In genomic region chrX:38717871-38718270, GRCh38 we compare ENCODE assay signal across 10 cellular contexts.
DNase-seq lines count a peak whose midpoint lies in the region; ATAC-seq, FAIRE-seq and TF ChIP-seq lines count a peak whose summit lies in the region.
"Had no signal": no experiment of that assay in that cellular context is flagged by ENCODE, and none has a peak within 500 bp of the region (broad histone marks: within the 10 kb centered on the region; RNA-seq: fewer than 3 reads in every experiment).

No MANE protein-coding gene starts in this region.

- no peaks in the 10 kb centered on the region for H4K20me1 ChIP-seq in MM.1S (ENCODE audit: insufficient read depth, low read length)

- TF ChIP-seq CTCF in MM.1S (IDR thresholded peaks at IDR 0.05; ENCODE audit: low read length) (peak; percentile 45), bronchial epithelial cell (IDR thresholded peaks at IDR 0.05; ENCODE audit: insufficient read depth, low read length, severe bottlenecking) (peak; percentile 41)

- ATAC-seq in GM21619 (IDR thresholded peaks at IDR 0.05; ENCODE audit: unreplicated experiment) (no peak), HG03469 (IDR thresholded peaks at IDR 0.05; ENCODE audit: unreplicated experiment) (no peak)
- ATAC-seq: mucosa of descending colon had no signal

- H3K27me3 ChIP-seq in MM.1S (replicated peaks; ENCODE audit: insufficient read depth, low read length), result no peaks in the 10 kb centered on the region
- H3K27me3 ChIP-seq in bronchial epithelial cell (ENCODE audit: control insufficient read depth, insufficient read depth, low read length), result no peaks in the 10 kb centered on the region

- H3K4me3 ChIP-seq in MM.1S (ENCODE audit: low read length) (no peak overlapping the region), bronchial epithelial cell (ENCODE audit: low read depth, low read length) (no peak overlapping the region)
- H3K4me3 ChIP-seq: mucosa of descending colon had no signal

- DNase-seq in NCI-H82 (lab: John Stamatoyannopoulos, UW) (peak; percentile 55), NCI-H82 treated with DMSO at 0.1 percent for 48 hours (lab: John Stamatoyannopoulos, UW; ENCODE audit: unreplicated experiment) (no peak), MM.1S (peak; percentile 21), bronchial epithelial cell (ENCODE audit: low read depth) (peak; percentile 10), pons (ENCODE audit: low spot score) (peak; percentile 1), GOT3 (lab: John Stamatoyannopoulos, UW) (no peak)
- DNase-seq: COR-L47 had no signal

- H3K4me1 ChIP-seq in MM.1S (ENCODE audit: low read length), result no peaks in the 10 kb centered on the region

- H3K9me3 ChIP-seq in MM.1S (replicated peaks; ENCODE audit: insufficient read depth, low read length), result no peaks in the 10 kb centered on the region
- H3K9me3 ChIP-seq: mucosa of descending colon had no signal

- no peaks in the 10 kb centered on the region for H3K36me3 ChIP-seq in MM.1S (replicated peaks; ENCODE audit: insufficient read depth, low read length)
- H3K36me3 ChIP-seq in bronchial epithelial cell (ENCODE audit: control insufficient read depth, insufficient read depth, low read length), result no peaks in the 10 kb centered on the region

- no peak overlapping the region for H3K27ac ChIP-seq in MM.1S (ENCODE audit: low read length)

- H3K4me2 ChIP-seq in MM.1S (ENCODE audit: low read depth, low read length), result no peak overlapping the region

- no peaks in the 10 kb centered on the region for H3K9me2 ChIP-seq in MM.1S (replicated peaks; ENCODE audit: insufficient read depth, low read length)

- H3K79me2 ChIP-seq in MM.1S (ENCODE audit: low read length), result no peaks in the 10 kb centered on the region

- no peaks in the 10 kb centered on the region for H3F3A ChIP-seq in MM.1S (ENCODE audit: insufficient read depth, low read length)

- FAIRE-seq in bronchial epithelial cell (lab: Jason Lieb, UNC), result no peak

- H3K9ac ChIP-seq in MM.1S (ENCODE audit: low read length), result no peak overlapping the region

- no peak overlapping the region for H2AFZ ChIP-seq in MM.1S (ENCODE audit: low read length)

Comparison
In these comparisons a context has a peak if more than half of its experiments do, and no peak if none do; other contexts are left out.
1. DNase-seq: peak in NCI-H82 (single experiment), MM.1S (single experiment), bronchial epithelial cell (single experiment) and pons (single experiment); none in NCI-H82 treated with DMSO at 0.1 percent for 48 hours (single experiment) and GOT3 (single experiment).